In genomic region chr11:123090168-123090567, GRCh38 we compare ENCODE assay signal across 6 cellular contexts. TPM values are rescaled to one million over a fixed set of nuclear protein-coding genes. Genes with fewer than 3 reads are reported as not detected.
A peak's percentile ranks its signal among the peaks of the same experiment; 100 is the strongest.
DNase-seq lines count a peak whose midpoint lies in the region; ATAC-seq and TF ChIP-seq lines count a peak whose summit lies in the region.
"Not testable (repeated sequence)": the region's sequence is repeated elsewhere in the genome, so short reads cannot be mapped to it uniquely, and the experiment has no call there.

No MANE protein-coding gene starts in this region.

- peaks cover 42% of the 10 kb centered on the region for H3K4me1 ChIP-seq in CD4-positive, alpha-beta memory T cell (ENCODE audit: insufficient read depth, low read length)
- not testable (repeated sequence) for H3K4me1 ChIP-seq in left lung
- peaks cover 22 to 25% of the 10 kb centered on the region in 2 donors for H3K4me1 ChIP-seq in naive thymus-derived CD4-positive, alpha-beta T cell (ENCODE audit: control insufficient read depth in 2 of 2, insufficient read depth in 2 of 2, low read length in 2 of 2)

- H3K9me3 ChIP-seq in CD4-positive, alpha-beta memory T cell (ENCODE audit: control insufficient read depth in 1 of 2, low read length in 2 of 2); left lung; naive thymus-derived CD4-positive, alpha-beta T cell (ENCODE audit: control insufficient read depth in 2 of 3, low read length in 3 of 3): not testable (repeated sequence)

- H3K36me3 ChIP-seq in CD4-positive, alpha-beta memory T cell (ENCODE audit: insufficient read depth, low read length); left lung; naive thymus-derived CD4-positive, alpha-beta T cell (ENCODE audit: control insufficient read depth in 2 of 3, insufficient read depth in 3 of 3, low read length in 3 of 3): not testable (repeated sequence)

- not testable (repeated sequence) for H3K27ac ChIP-seq in CD4-positive, alpha-beta memory T cell (ENCODE audit: low read depth, low read length); left lung; naive thymus-derived CD4-positive, alpha-beta T cell (ENCODE audit: low read depth, low read length)

- POLR2A ChIA-PET in CD4-positive, alpha-beta memory T cell (lab: Charles Lee; ENCODE audit: partially characterized antibody), result interaction anchor here (4.0 to 16.8 kb wide), 2 partner anchors 10 to 27 kb away, joined by 17 to 891 read pairs; partner anchors contain the start of gene HSPA8
- POLR2A ChIA-PET in T-cell (lab: Charles Lee), result interaction anchor here (0.6 to 1.0 kb wide), 3 partner anchors 19 to 250 kb away, joined by 4 to 5 read pairs (median 4); no protein-coding TSS in a partner anchor
- POLR2A ChIA-PET in naive thymus-derived CD4-positive, alpha-beta T cell (lab: Charles Lee), result interaction anchor here (0.7 to 16.3 kb wide), 3 partner anchors 10 to 318 kb away, joined by 3 to 653 read pairs (median 76); partner anchors contain the start of gene HSPA8

- not testable (repeated sequence) for H3K36me3 Mint-ChIP-seq in CD4-positive, alpha-beta memory T cell; T-cell; activated naive CD4-positive, alpha-beta T cell treated with anti-CD3 and anti-CD28 coated beads, Interleukin-2, amount 10 ng/mL, durations not matched to agents 7 days and 5 days; naive thymus-derived CD4-positive, alpha-beta T cell

- not testable (repeated sequence) for H3K4me3 Mint-ChIP-seq in CD4-positive, alpha-beta memory T cell; T-cell; activated naive CD4-positive, alpha-beta T cell treated with anti-CD3 and anti-CD28 coated beads, Interleukin-2, amount 10 ng/mL, durations not matched to agents 7 days and 5 days; naive thymus-derived CD4-positive, alpha-beta T cell

- not testable (repeated sequence) for H3K9me3 Mint-ChIP-seq in CD4-positive, alpha-beta memory T cell; T-cell; activated naive CD4-positive, alpha-beta T cell treated with anti-CD3 and anti-CD28 coated beads, Interleukin-2, amount 10 ng/mL, durations not matched to agents 7 days and 5 days; naive thymus-derived CD4-positive, alpha-beta T cell

- CTCF ChIA-PET in CD4-positive, alpha-beta memory T cell (lab: Charles Lee; ENCODE audit: partially characterized antibody), result interaction anchor here (1.1 to 13.7 kb wide), 5 partner anchors 12 to 435 kb away, joined by 3 to 184 read pairs (median 21); partner anchors contain the start of gene UBASH3B
- CTCF ChIA-PET in T-cell (lab: Charles Lee), result interaction anchor here (0.6 to 1.0 kb wide), 6 partner anchors 12 to 157 kb away, joined by 3 to 4 read pairs (median 4); partner anchors contain the start of gene HSPA8 (in 1 of the 2)
- CTCF ChIA-PET in activated naive CD4-positive, alpha-beta T cell treated with anti-CD3 and anti-CD28 coated beads, Interleukin-2, amount 10 ng/mL, durations not matched to agents 7 days and 5 days (lab: Charles Lee), result interaction anchor here (0.8 to 0.9 kb wide), 2 partner anchors 28 to 36 kb away, joined by 3 read pairs; partner anchors contain the start of gene HSPA8
- CTCF ChIA-PET in naive thymus-derived CD4-positive, alpha-beta T cell (lab: Charles Lee), result not testable (repeated sequence)

- intact Hi-C loops in CD4-positive, alpha-beta memory T cell (cut with micrococcal nuclease); left lung (cut with DNase I); naive thymus-derived CD4-positive, alpha-beta T cell (cut with micrococcal nuclease); posterior vena cava (cut with DNase I): not testable (repeated sequence)

- H3K27me3 Mint-ChIP-seq in CD4-positive, alpha-beta memory T cell; T-cell; activated naive CD4-positive, alpha-beta T cell treated with anti-CD3 and anti-CD28 coated beads, Interleukin-2, amount 10 ng/mL, durations not matched to agents 7 days and 5 days; naive thymus-derived CD4-positive, alpha-beta T cell: not testable (repeated sequence)

- TF ChIP-seq CTCF in left lung (IDR thresholded peaks at IDR 0.05), result not testable (repeated sequence)

- ATAC-seq in T-cell (replicated peaks in 1 of 4); naive thymus-derived CD4-positive, alpha-beta T cell: not testable (repeated sequence)
- peak; percentile 50 for ATAC-seq in left lung

- peaks cover 23 to 55% (median 38%) of the 10 kb centered on the region in 4 donors for H3K4me1 Mint-ChIP-seq in CD4-positive, alpha-beta memory T cell
- peaks cover 43 to 50% (median 45%) of the 10 kb centered on the region in 3 donors for H3K4me1 Mint-ChIP-seq in T-cell
- H3K4me1 Mint-ChIP-seq in activated naive CD4-positive, alpha-beta T cell treated with anti-CD3 and anti-CD28 coated beads, Interleukin-2, amount 10 ng/mL, durations not matched to agents 7 days and 5 days, result peaks cover 58% of the 10 kb centered on the region
- peaks cover 18 to 44% (median 37%) of the 10 kb centered on the region in 7 donors for H3K4me1 Mint-ChIP-seq in naive thymus-derived CD4-positive, alpha-beta T cell

- DNase-seq in CD4-positive, alpha-beta memory T cell; T-cell; activated naive CD4-positive, alpha-beta T cell treated with anti-CD3 and anti-CD28 coated beads, Interleukin-2, amount 10 ng/mL, durations not matched to agents 7 days and 5 days; left lung; naive thymus-derived CD4-positive, alpha-beta T cell: not testable (repeated sequence)
- DNase-seq in posterior vena cava (ENCODE audit: low spot score), result peak; percentile 26

- H3K4me3 ChIP-seq in CD4-positive, alpha-beta memory T cell (ENCODE audit: low read length in 2 of 2); left lung; naive thymus-derived CD4-positive, alpha-beta T cell (ENCODE audit: low read length): not testable (repeated sequence)

- H3K27ac Mint-ChIP-seq in CD4-positive, alpha-beta memory T cell, result peak overlapping the region in 6 of 7 donors; percentile 13 to 87 (median 47)
- peak overlapping the region; percentile 49 to 83 for H3K27ac Mint-ChIP-seq in T-cell
- peak overlapping the region; percentile 7 for H3K27ac Mint-ChIP-seq in activated naive CD4-positive, alpha-beta T cell treated with anti-CD3 and anti-CD28 coated beads, Interleukin-2, amount 10 ng/mL, durations not matched to agents 7 days and 5 days
- peak overlapping the region in 7 of 9 donors; percentile 27 to 90 (median 55) for H3K27ac Mint-ChIP-seq in naive thymus-derived CD4-positive, alpha-beta T cell

- H3K27me3 ChIP-seq in CD4-positive, alpha-beta memory T cell (ENCODE audit: insufficient read depth, low read length); left lung; naive thymus-derived CD4-positive, alpha-beta T cell (ENCODE audit: control insufficient read depth in 2 of 2, insufficient read depth in 2 of 2, low read length in 2 of 2): not testable (repeated sequence)

RNA-seq across cellular contexts. Expression of gene HSPA8, which starts 28.2 kb away (rescaled TPM):
- total RNA-seq in CD4-positive, alpha-beta memory T cell, result 100 to 1,000 TPM; 809 to 852 TPM
- 1,000 to 10,000 TPM; 1,622 to 1,778 TPM for polyA plus RNA-seq in CD4-positive, alpha-beta memory T cell
- total RNA-seq in T-cell, result 1,000 to 10,000 TPM in 1 of 5 donors, 100 to 1,000 TPM in 4; 791 to 1,086 (median 843) TPM
- 1,000 to 10,000 TPM; 1,083 to 1,275 TPM for total RNA-seq in left lung
- total RNA-seq in naive thymus-derived CD4-positive, alpha-beta T cell, result 1,000 to 10,000 TPM in 1 of 5 experiments, 100 to 1,000 TPM in 4; 763 to 2,366 (median 830) TPM
- polyA plus RNA-seq in naive thymus-derived CD4-positive, alpha-beta T cell, result 1,000 to 10,000 TPM; 1,206 to 1,808 TPM
- total RNA-seq in posterior vena cava, result 100 to 1,000 TPM; 754 to 806 TPM

Comparison
In these comparisons a context has a peak if more than half of its experiments do, and no peak if none do; other contexts are left out.
1. H3K27ac Mint-ChIP-seq: peak in every context shown above with its lines; median percentile 66 in T-cell; 55 in naive thymus-derived CD4-positive, alpha-beta T cell; 47 in CD4-positive, alpha-beta memory T cell; 7 in activated naive CD4-positive, alpha-beta T cell treated with anti-CD3 and anti-CD28 coated beads, Interleukin-2, amount 10 ng/mL, durations not matched to agents 7 days and 5 days.